ENCODE assay signal across 8 cellular contexts in genomic region chr11:119585038-119585666, GRCh38.
DNase-seq lines count a peak whose midpoint lies in the region; ATAC-seq, FAIRE-seq and TF ChIP-seq lines count a peak whose summit lies in the region.

No MANE protein-coding gene starts in this region.

- WGBS in pancreas, 2 donors: 3 to 4% methylated on average over 37 to 38 of the region's 38 CpGs

- H3K27me3 ChIP-seq in pancreas: no peaks in the 10 kb centered on the region

- TF ChIP-seq CTCF in fibroblast of mammary gland (conservative IDR thresholded peaks at IDR 0.05; ENCODE audit: control insufficient read depth, insufficient read depth, low read depth, low read length): no peak
- TF ChIP-seq CTCF in pancreas (IDR thresholded peaks at IDR 0.05): no peak

- H3K9me3 ChIP-seq in pancreas: no peaks in the 10 kb centered on the region

- intact Hi-C loops in pancreas (cut with DNase I): no loop called here

- H3K27ac ChIP-seq in pancreas: peak overlapping the region in 2 of 4 donors; percentile 76 to 84

- H3K4me1 ChIP-seq in pancreas: peaks cover 5 to 10% (median 6%) of the 10 kb centered on the region in 3 donors

- H3K4me3 ChIP-seq in fibroblast of mammary gland (ENCODE audit: control insufficient read depth, low read depth, low read length) (peak overlapping the region; percentile 39), pancreas (peak overlapping the region; percentile 18 to 47 (median 27))

- peak; percentile 59 to 82 (median 78) for ATAC-seq in pancreas
- no peak for ATAC-seq in GM21786 (IDR thresholded peaks at IDR 0.05; ENCODE audit: unreplicated experiment)
- ATAC-seq in GM21390 (IDR thresholded peaks at IDR 0.05; ENCODE audit: unreplicated experiment): no peak

- no peaks in the 10 kb centered on the region for H3K36me3 ChIP-seq in pancreas

- FAIRE-seq in pancreas (lab: Jason Lieb, UNC): no peak

- DNase-seq in DMS153 treated with DMSO at 0.1 percent for 48 hours (lab: John Stamatoyannopoulos, UW; ENCODE audit: unreplicated experiment) (peak; percentile 25), NCI-H774 (lab: John Stamatoyannopoulos, UW) (peak; percentile 14), fibroblast of mammary gland (ENCODE audit: low read depth) (no peak), pancreas (peak; percentile 49 to 83 (median 64)), hepatic stellate cell (ENCODE audit: low spot score) (no peak), cerebellar cortex (ENCODE audit: low spot score) (no peak)

Comparison
In these comparisons a context has a peak if more than half of its experiments do, and no peak if none do; other contexts are left out.
1. DNase-seq: peak in DMS153 treated with DMSO at 0.1 percent for 48 hours (single experiment), NCI-H774 (single experiment) and pancreas (6 of 6); none in fibroblast of mammary gland (single experiment), hepatic stellate cell (single experiment) and cerebellar cortex (single experiment).
2. ATAC-seq: peak in pancreas (4 of 4); none in GM21786 (single experiment) and GM21390 (single experiment).